ENCODE assay signal across 17 cellular contexts in the genomic region with DNA sequence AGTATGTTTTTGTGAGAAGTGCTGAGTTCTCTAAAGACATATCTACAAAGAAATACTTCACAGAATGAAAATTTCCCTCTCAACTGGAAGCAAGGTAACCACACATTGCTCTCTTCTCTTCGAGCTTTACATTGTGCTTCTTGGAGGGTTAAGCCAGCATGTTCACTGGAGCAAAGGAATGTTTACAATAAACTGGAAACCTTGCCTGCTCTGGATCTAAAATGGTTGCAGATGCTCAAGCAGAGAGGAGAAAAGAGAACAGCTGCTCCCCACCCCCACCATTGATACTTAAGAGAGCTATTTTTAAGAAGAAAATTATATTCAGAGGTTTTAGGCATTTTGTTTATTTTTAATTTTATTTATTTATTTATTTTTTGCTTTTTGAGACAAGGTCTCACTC.
DNase-seq lines count a peak whose midpoint lies in the region; TF ChIP-seq lines count a peak whose summit lies in the region.
"Had no signal": no experiment of that assay in that cellular context is flagged by ENCODE, and none has a peak within 500 bp of the region (broad histone marks: within the 10 kb centered on the region; RNA-seq: fewer than 3 reads in every experiment).

No MANE protein-coding gene starts in this region.

- DNase-seq in SJCRH30 (peak; percentile 13 to 54), fibroblast of peridontal ligament (ENCODE audit: extremely low read depth) (peak; percentile 81), mesendoderm (no peak), RPMI8226 (no peak)
- DNase-seq in activated CD4-positive, alpha-beta T cell treated with anti-CD3 and anti-CD28 coated beads for 4 hours: no peak
- no peak for DNase-seq in activated effector memory CD4-positive, alpha-beta T cell treated with Interleukin-2 at 50 U/mL for 16 hours
- no peak for DNase-seq in stimulated activated CD4-positive, alpha-beta T cell treated with anti-CD3 and anti-CD28 coated beads, Interleukin-2, amount 100 ng/mL, for 24 hours
- DNase-seq: ACHN; BE2C; CD4-positive, alpha-beta memory T cell; DMS153; DMS79 treated with DMSO at 0.1 percent for 48 hours; GOT3; HFFc6 had no signal

- H3F3A ChIP-seq in DOHH2 (ENCODE audit: control insufficient read depth, insufficient read depth): no peaks in the 10 kb centered on the region

- no peak for TF ChIP-seq CTCF in DOHH2 (IDR thresholded peaks at IDR 0.05; ENCODE audit: low read depth, low read length, poor library complexity, severe bottlenecking)

- no peak overlapping the region for H2AK5ac ChIP-seq in mesendoderm (ENCODE audit: low read length)

- H3K27me3 ChIP-seq in DOHH2 (ENCODE audit: control insufficient read depth, low read length) (no peaks in the 10 kb centered on the region), SJCRH30 (no peaks in the 10 kb centered on the region), mesendoderm (ENCODE audit: insufficient read depth, low read length, poor library complexity) (no peaks in the 10 kb centered on the region)

- H3K4ac ChIP-seq in mesendoderm (ENCODE audit: low read depth, low read length): no peak overlapping the region

- no peak overlapping the region for H3K56ac ChIP-seq in mesendoderm (ENCODE audit: low read length)

- no peak overlapping the region for H4K5ac ChIP-seq in mesendoderm (ENCODE audit: low read length)

- no peak overlapping the region for H2BK120ac ChIP-seq in mesendoderm (ENCODE audit: low read depth, low read length)

- H3K4me3 ChIP-seq in DOHH2 (ENCODE audit: low read length) (no peak overlapping the region), SJCRH30 (no peak overlapping the region), mesendoderm (ENCODE audit: low read length) (no peak overlapping the region)
- H3K4me3 ChIP-seq: HAP-1 had no signal

- H3K4me2 ChIP-seq in DOHH2 (ENCODE audit: low read length) (peak overlapping the region; percentile 33), mesendoderm (ENCODE audit: low read length) (no peak overlapping the region)

- H3K4me1 ChIP-seq in DOHH2 (ENCODE audit: control insufficient read depth, low read length) (peaks cover 9% of the 10 kb centered on the region), SJCRH30 (no peaks in the 10 kb centered on the region), mesendoderm (ENCODE audit: control insufficient read depth, low read depth, low read length) (no peaks in the 10 kb centered on the region)
- H3K4me1 ChIP-seq: BE2C, HAP-1 had no signal

- no peak overlapping the region for H3K23ac ChIP-seq in mesendoderm (ENCODE audit: low read length)

- H3K9ac ChIP-seq in mesendoderm (ENCODE audit: low read length): no peak overlapping the region

- no peak overlapping the region for H2BK15ac ChIP-seq in mesendoderm (replicated peaks; ENCODE audit: low read depth)

- no peaks in the 10 kb centered on the region for H4K20me1 ChIP-seq in DOHH2 (ENCODE audit: control insufficient read depth, insufficient read depth, low read depth, low read length)

- H3K27ac ChIP-seq in DOHH2 (ENCODE audit: low read depth, low read length) (0 out of 2 replicates have a peak overlapping the region, but pooled peaks have one; percentile 4), SJCRH30 (no peak overlapping the region), mesendoderm (ENCODE audit: low read depth, low read length) (no peak overlapping the region)
- H3K27ac ChIP-seq: C4-2B had no signal

- WGBS in mesendoderm (ENCODE audit: extremely low coverage, insufficient coverage, low lambda C conversion rate): no CpG with 5 or more reads among the region's 1 CpG

- H3K9me2 ChIP-seq in DOHH2 (replicated peaks; ENCODE audit: control insufficient read depth, low read length): no peaks in the 10 kb centered on the region

- no peaks in the 10 kb centered on the region for H3K79me1 ChIP-seq in mesendoderm (ENCODE audit: low read length)

- H3K9me3 ChIP-seq in DOHH2 (ENCODE audit: control insufficient read depth, insufficient read depth, low read length) (no peaks in the 10 kb centered on the region), SJCRH30 (replicated peaks) (no peaks in the 10 kb centered on the region)
- H3K9me3 ChIP-seq: BE2C, HAP-1 had no signal

- no peak overlapping the region for H2BK5ac ChIP-seq in mesendoderm (ENCODE audit: low read length)

- H3K36me3 ChIP-seq in DOHH2 (ENCODE audit: control insufficient read depth, low read length) (no peaks in the 10 kb centered on the region), SJCRH30 (peaks cover 12% of the 10 kb centered on the region), mesendoderm (ENCODE audit: control insufficient read depth, insufficient read depth, low read length) (no peaks in the 10 kb centered on the region)
- H3K36me3 ChIP-seq: BE2C, HAP-1 had no signal

- H3K18ac ChIP-seq in mesendoderm (ENCODE audit: low read length): no peak overlapping the region

- peak overlapping the region; percentile 86 for H4K8ac ChIP-seq in mesendoderm (ENCODE audit: low read depth, low read length)

- H3K79me2 ChIP-seq in DOHH2 (ENCODE audit: control insufficient read depth, low read length) (no peaks in the 10 kb centered on the region), mesendoderm (ENCODE audit: control insufficient read depth, insufficient read depth, low read length) (no peaks in the 10 kb centered on the region)

Comparison
In these comparisons a context has a peak if more than half of its experiments do, and no peak if none do; other contexts are left out.
1. DNase-seq: peak in SJCRH30 (2 of 2) and fibroblast of peridontal ligament (single experiment); none in mesendoderm (single experiment), RPMI8226 (single experiment), activated CD4-positive, alpha-beta T cell treated with anti-CD3 and anti-CD28 coated beads for 4 hours (0 of 2), activated effector memory CD4-positive, alpha-beta T cell treated with Interleukin-2 at 50 U/mL for 16 hours (single experiment) and stimulated activated CD4-positive, alpha-beta T cell treated with anti-CD3 and anti-CD28 coated beads, Interleukin-2, amount 100 ng/mL, for 24 hours (0 of 2).